12 cellular contexts compared by ENCODE assay signal in genomic region chr13:41455725-41456419, GRCh38. TPM values are rescaled to one million over a fixed set of nuclear protein-coding genes. Genes with fewer than 3 reads are reported as not detected.
DNase-seq lines count a peak whose midpoint lies in the region; ATAC-seq and TF ChIP-seq lines count a peak whose summit lies in the region.
"Had no signal": no experiment of that assay in that cellular context is flagged by ENCODE, and none has a peak within 500 bp of the region (broad histone marks: within the 10 kb centered on the region; RNA-seq: fewer than 3 reads in every experiment).

No MANE protein-coding gene starts in this region.

- no peaks in the 10 kb centered on the region for H3K4me1 ChIP-seq in right cardiac atrium (ENCODE audit: control insufficient read depth, insufficient read depth, low read length)
- H3K4me1 ChIP-seq: prostate gland had no signal

- H3K36me3 Mint-ChIP-seq in activated CD4-positive, alpha-beta T cell treated with anti-CD3 and anti-CD28 coated beads for 36 hours (ENCODE audit: low read depth), result peaks cover 20% of the 10 kb centered on the region
- H3K36me3 Mint-ChIP-seq in central memory CD8-positive, alpha-beta T cell (ENCODE audit: insufficient read depth), result peaks cover 46% of the 10 kb centered on the region
- no peaks in the 10 kb centered on the region for H3K36me3 Mint-ChIP-seq in nephron (ENCODE audit: low read depth)

- H3K4me3 ChIP-seq in H7 (ENCODE audit: insufficient read depth, low read depth, low read length), result no peak overlapping the region; the same call in 1 of the 2 replicates
- H3K4me3 ChIP-seq in WERI-Rb-1 (ENCODE audit: low read depth, low read length), result no peak overlapping the region
- no peak overlapping the region for H3K4me3 ChIP-seq in right cardiac atrium (ENCODE audit: low read length)
- H3K4me3 ChIP-seq: prostate gland had no signal

- H3K27ac ChIP-seq in WERI-Rb-1 (no peak overlapping the region), right cardiac atrium (ENCODE audit: low read length) (no peak overlapping the region)
- H3K27ac ChIP-seq: prostate gland had no signal

- TF ChIP-seq CTCF in nephron (IDR thresholded peaks at IDR 0.05; ENCODE audit: unreplicated experiment in 3 of 3) (no peak), WERI-Rb-1 (IDR thresholded peaks at IDR 0.05; ENCODE audit: low read depth, low read length) (no peak)

- peaks cover 27% of the 10 kb centered on the region for H3K4me1 Mint-ChIP-seq in activated CD4-positive, alpha-beta T cell treated with anti-CD3 and anti-CD28 coated beads for 36 hours
- peaks cover 37% of the 10 kb centered on the region for H3K4me1 Mint-ChIP-seq in central memory CD8-positive, alpha-beta T cell
- peaks cover 16% of the 10 kb centered on the region for H3K4me1 Mint-ChIP-seq in nephron

- no peaks in the 10 kb centered on the region for H3K9me3 ChIP-seq in WERI-Rb-1 (ENCODE audit: severe bottlenecking)
- H3K9me3 ChIP-seq in right cardiac atrium (ENCODE audit: control insufficient read depth, low read length), result no peaks in the 10 kb centered on the region
- H3K9me3 ChIP-seq: prostate gland had no signal

- 52% methylated on average over 19 of the region's 19 CpGs for WGBS in right cardiac atrium

- DNase-seq in activated CD4-positive, alpha-beta T cell treated with anti-CD3 and anti-CD28 coated beads for 36 hours, result peak; percentile 26
- DNase-seq in activated CD4-positive, alpha-beta T cell treated with anti-CD3 and anti-CD28 coated beads for 4 hours, result no peak
- peak; percentile 20 for DNase-seq in H7
- DNase-seq in central memory CD8-positive, alpha-beta T cell (ENCODE audit: low spot score in 2 of 2), result no peak
- DNase-seq in WERI-Rb-1, result no peak
- DNase-seq in HK-2 (ENCODE audit: unreplicated experiment), result no peak
- DNase-seq in right cardiac atrium, result no peak
- DNase-seq: DND-41, HCEC 1CT, NCI-H226 had no signal

- peaks cover 16% of the 10 kb centered on the region for H3K9me3 Mint-ChIP-seq in activated CD4-positive, alpha-beta T cell treated with anti-CD3 and anti-CD28 coated beads for 36 hours (ENCODE audit: low read depth)
- H3K9me3 Mint-ChIP-seq in central memory CD8-positive, alpha-beta T cell, result peaks cover 4% of the 10 kb centered on the region
- H3K9me3 Mint-ChIP-seq in nephron, result peaks cover 5% of the 10 kb centered on the region

- no peaks in the 10 kb centered on the region for H3K27me3 Mint-ChIP-seq in activated CD4-positive, alpha-beta T cell treated with anti-CD3 and anti-CD28 coated beads for 36 hours
- H3K27me3 Mint-ChIP-seq in central memory CD8-positive, alpha-beta T cell, result no peaks in the 10 kb centered on the region
- H3K27me3 Mint-ChIP-seq in nephron (ENCODE audit: low read depth), result peaks cover 66% of the 10 kb centered on the region

- H3K36me3 ChIP-seq in H7 (replicated peaks; ENCODE audit: control insufficient read depth, insufficient read depth, low read length) (no peaks in the 10 kb centered on the region), WERI-Rb-1 (no peaks in the 10 kb centered on the region)
- H3K36me3 ChIP-seq: prostate gland had no signal

- intact Hi-C loops in activated CD4-positive, alpha-beta T cell treated with anti-CD3 and anti-CD28 coated beads for 36 hours (cut with DNase I, micrococcal nuclease), result loop anchor here (2.0 to 5.0 kb wide), 7 partner anchors 96 to 1041 kb away; partner anchors contain the start of genes DGKH (in 1 of the 2), KBTBD6 (in 1 of the 2), KBTBD7 (in 1 of the 2) and NAA16 (in 1 of the 2)
- intact Hi-C loops in right cardiac atrium (cut with DNase I), result no loop called here

- ATAC-seq in activated CD4-positive, alpha-beta T cell treated with anti-CD3 and anti-CD28 coated beads for 36 hours, result no peak
- no peak for ATAC-seq in central memory CD8-positive, alpha-beta T cell (replicated peaks; ENCODE audit: extremely low read depth, poor library complexity, severe bottlenecking)
- no peak for ATAC-seq in right cardiac atrium

- no peak overlapping the region for H3K27ac Mint-ChIP-seq in activated CD4-positive, alpha-beta T cell treated with anti-CD3 and anti-CD28 coated beads for 36 hours
- H3K27ac Mint-ChIP-seq in central memory CD8-positive, alpha-beta T cell (ENCODE audit: low read depth), result peak overlapping the region; percentile 92
- no peak overlapping the region for H3K27ac Mint-ChIP-seq in nephron

- peak overlapping the region; percentile 82 for H3K4me3 Mint-ChIP-seq in activated CD4-positive, alpha-beta T cell treated with anti-CD3 and anti-CD28 coated beads for 36 hours
- H3K4me3 Mint-ChIP-seq in central memory CD8-positive, alpha-beta T cell, result peak overlapping the region; percentile 90
- H3K4me3 Mint-ChIP-seq in nephron, result peak overlapping the region; percentile 76 to 87 (median 85)

- POLR2A ChIA-PET in activated CD4-positive, alpha-beta T cell treated with anti-CD3 and anti-CD28 coated beads for 36 hours (lab: Charles Lee), result interaction anchor here (2.0 kb wide), 1 partner anchor 15 kb away, joined by 6 read pairs; no protein-coding TSS in a partner anchor

- CTCF ChIA-PET in activated CD4-positive, alpha-beta T cell treated with anti-CD3 and anti-CD28 coated beads for 36 hours (lab: Charles Lee), result interaction anchor here (0.6 to 0.7 kb wide), 2 partner anchors 112 to 688 kb away, joined by 3 read pairs; no protein-coding TSS in a partner anchor

- H3K27me3 ChIP-seq in H7 (ENCODE audit: control insufficient read depth, insufficient read depth, low read length), result peaks cover 66% of the 10 kb centered on the region
- H3K27me3 ChIP-seq in WERI-Rb-1 (ENCODE audit: insufficient read depth, low read depth, severe bottlenecking), result peaks cover 3% of the 10 kb centered on the region
- H3K27me3 ChIP-seq in right cardiac atrium (ENCODE audit: control insufficient read depth, insufficient read depth), result no peaks in the 10 kb centered on the region

RNA-seq across cellular contexts. Expression of gene RGCC, which starts 1.5 kb away (rescaled TPM):
- total RNA-seq in activated CD4-positive, alpha-beta T cell treated with anti-CD3 and anti-CD28 coated beads for 36 hours, result 100 to 1,000 TPM; 134 to 146 TPM
- 1.0 TPM in 1 of 2 replicates, not detected in the other for total RNA-seq in H7 (2014; rRNA removed; shearing (Covaris generic))
- 10 to 100 TPM; 19.3 to 42.6 (median 25.7) TPM for total RNA-seq in right cardiac atrium
- 59.5 TPM for polyA plus RNA-seq in right cardiac atrium

Comparison
In these comparisons a context has a peak if more than half of its experiments do, and no peak if none do; other contexts are left out.
1. DNase-seq: peak in activated CD4-positive, alpha-beta T cell treated with anti-CD3 and anti-CD28 coated beads for 36 hours (single experiment) and H7 (single experiment); none in activated CD4-positive, alpha-beta T cell treated with anti-CD3 and anti-CD28 coated beads for 4 hours (0 of 2), central memory CD8-positive, alpha-beta T cell (0 of 2), WERI-Rb-1 (single experiment), HK-2 (single experiment) and right cardiac atrium (0 of 3).
2. intact Hi-C loops: an anchor here in activated CD4-positive, alpha-beta T cell treated with anti-CD3 and anti-CD28 coated beads for 36 hours (2.0 to 5.0 kb wide); none called in right cardiac atrium.
3. Peak in every context shown above with its lines, with median percentiles within 50 percentile points of each other: H3K4me3 Mint-ChIP-seq.